ENCODE assay signal across 1 cellular context in the genomic region with DNA sequence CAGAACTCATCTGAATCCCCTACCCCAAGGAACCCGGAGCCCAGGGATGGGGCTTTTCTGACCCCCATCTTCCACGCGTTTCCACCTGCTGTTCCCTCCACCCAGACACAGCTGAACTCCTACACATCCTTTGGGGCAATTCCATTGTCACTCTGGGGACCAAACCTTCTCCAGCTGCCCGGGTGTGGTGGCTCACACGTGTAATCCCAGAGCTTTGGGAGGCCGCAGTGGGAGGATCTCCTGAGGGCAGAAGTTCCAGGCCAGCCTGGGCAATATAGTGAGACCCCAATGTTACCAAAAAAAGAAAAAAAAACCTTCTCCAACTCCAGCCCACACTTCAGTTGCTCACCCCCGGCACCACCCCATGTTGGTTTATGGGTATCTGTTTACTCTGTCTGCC.
TF ChIP-seq lines count a peak whose summit lies in the region.

No MANE protein-coding gene starts in this region.

TF ChIP-seq in WTC11, 78 proteins besides CTCF, POLR2A, EP300 and RAD21 (continued from another document):
- TF ChIP-seq, protein P1, sequence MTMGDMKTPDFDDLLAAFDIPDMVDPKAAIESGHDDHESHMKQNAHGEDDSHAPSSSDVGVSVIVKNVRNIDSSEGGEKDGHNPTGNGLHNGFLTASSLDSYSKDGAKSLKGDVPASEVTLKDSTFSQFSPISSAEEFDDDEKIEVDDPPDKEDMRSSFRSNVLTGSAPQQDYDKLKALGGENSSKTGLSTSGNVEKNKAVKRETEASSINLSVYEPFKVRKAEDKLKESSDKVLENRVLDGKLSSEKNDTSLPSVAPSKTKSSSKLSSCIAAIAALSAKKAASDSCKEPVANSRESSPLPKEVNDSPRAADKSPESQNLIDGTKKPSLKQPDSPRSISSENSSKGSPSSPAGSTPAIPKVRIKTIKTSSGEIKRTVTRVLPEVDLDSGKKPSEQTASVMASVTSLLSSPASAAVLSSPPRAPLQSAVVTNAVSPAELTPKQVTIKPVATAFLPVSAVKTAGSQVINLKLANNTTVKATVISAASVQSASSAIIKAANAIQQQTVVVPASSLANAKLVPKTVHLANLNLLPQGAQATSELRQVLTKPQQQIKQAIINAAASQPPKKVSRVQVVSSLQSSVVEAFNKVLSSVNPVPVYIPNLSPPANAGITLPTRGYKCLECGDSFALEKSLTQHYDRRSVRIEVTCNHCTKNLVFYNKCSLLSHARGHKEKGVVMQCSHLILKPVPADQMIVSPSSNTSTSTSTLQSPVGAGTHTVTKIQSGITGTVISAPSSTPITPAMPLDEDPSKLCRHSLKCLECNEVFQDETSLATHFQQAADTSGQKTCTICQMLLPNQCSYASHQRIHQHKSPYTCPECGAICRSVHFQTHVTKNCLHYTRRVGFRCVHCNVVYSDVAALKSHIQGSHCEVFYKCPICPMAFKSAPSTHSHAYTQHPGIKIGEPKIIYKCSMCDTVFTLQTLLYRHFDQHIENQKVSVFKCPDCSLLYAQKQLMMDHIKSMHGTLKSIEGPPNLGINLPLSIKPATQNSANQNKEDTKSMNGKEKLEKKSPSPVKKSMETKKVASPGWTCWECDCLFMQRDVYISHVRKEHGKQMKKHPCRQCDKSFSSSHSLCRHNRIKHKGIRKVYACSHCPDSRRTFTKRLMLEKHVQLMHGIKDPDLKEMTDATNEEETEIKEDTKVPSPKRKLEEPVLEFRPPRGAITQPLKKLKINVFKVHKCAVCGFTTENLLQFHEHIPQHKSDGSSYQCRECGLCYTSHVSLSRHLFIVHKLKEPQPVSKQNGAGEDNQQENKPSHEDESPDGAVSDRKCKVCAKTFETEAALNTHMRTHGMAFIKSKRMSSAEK (CRISPR knock-in tag; IDR thresholded peaks at IDR 0.05; ENCODE audit: borderline replicate concordance) = no peak
